Comparison of ENCODE assay signal across 8 cellular contexts in genomic region chr21:43726686-43727570, GRCh38. TPM values are rescaled to one million over a fixed set of nuclear protein-coding genes. Genes with fewer than 3 reads are reported as not detected.
DNase-seq lines count a peak whose midpoint lies in the region; ATAC-seq and TF ChIP-seq lines count a peak whose summit lies in the region.

No MANE protein-coding gene starts in this region.

- TF ChIP-seq CTCF in A673 (conservative IDR thresholded peaks at IDR 0.05; ENCODE audit: low read depth, low read length) (no peak), Loucy (conservative IDR thresholded peaks at IDR 0.05; ENCODE audit: low read length) (no peak), chondrocyte (IDR thresholded peaks at IDR 0.05) (no peak)

- peak overlapping the region; percentile 99 for H3K27ac Mint-ChIP-seq in chondrocyte (ENCODE audit: unreplicated experiment)
- peak overlapping the region; percentile 36 to 55 for H3K27ac Mint-ChIP-seq in natural killer cell treated with Interleukin-12 subunit alpha and Interleukin-12 subunit beta and Interleukin-15 and Interleukin-18, amount 100 ng/mL, for 72 hours

- H3K27ac ChIP-seq in A673 (ENCODE audit: low read depth, low read length, poor library complexity, severe bottlenecking), result peak overlapping the region; percentile 75

- H3K36me3 ChIP-seq in A673 (ENCODE audit: insufficient read depth, low read length, poor library complexity, severe bottlenecking) (peaks cover 5% of the 10 kb centered on the region), Loucy (ENCODE audit: insufficient read depth, low read length) (no peaks in the 10 kb centered on the region; the same call in 1 of the 2 replicates)

- H3K4me3 ChIP-seq in A673 (ENCODE audit: low read depth, low read length, poor library complexity, severe bottlenecking) (no peak overlapping the region), Loucy (ENCODE audit: low read length, poor library complexity, severe bottlenecking) (no peak overlapping the region)

- H3K27me3 ChIP-seq in A673 (replicated peaks; ENCODE audit: insufficient read depth, low read depth, low read length, poor library complexity), result no peaks in the 10 kb centered on the region
- H3K27me3 ChIP-seq in Loucy (ENCODE audit: insufficient read depth, low read length, poor library complexity, severe bottlenecking), result no peaks in the 10 kb centered on the region

- BruUV-seq in A673 (replicated peaks; lab: Mats Ljungman, UMichigan), result no TSS peak

- H3K9me3 ChIP-seq in A673 (ENCODE audit: low read depth, low read length, poor library complexity, severe bottlenecking), result no peaks in the 10 kb centered on the region
- no peaks in the 10 kb centered on the region for H3K9me3 ChIP-seq in Loucy (ENCODE audit: insufficient read depth, low read depth, low read length)

- no peak for ATAC-seq in natural killer cell treated with Interleukin-12 subunit alpha and Interleukin-12 subunit beta and Interleukin-15 and Interleukin-18, amount 100 ng/mL, for 72 hours
- ATAC-seq in HG02885 (IDR thresholded peaks at IDR 0.05; ENCODE audit: poor library complexity, unreplicated experiment), result no peak
- ATAC-seq in GM18520 (IDR thresholded peaks at IDR 0.05; ENCODE audit: unreplicated experiment), result no peak

- no peaks in the 10 kb centered on the region for H3K27me3 Mint-ChIP-seq in chondrocyte (ENCODE audit: low read depth)
- H3K27me3 Mint-ChIP-seq in natural killer cell treated with Interleukin-12 subunit alpha and Interleukin-12 subunit beta and Interleukin-15 and Interleukin-18, amount 100 ng/mL, for 72 hours, result no peaks in the 10 kb centered on the region

- peak overlapping the region; percentile 78 for H3K4me2 ChIP-seq in Loucy (ENCODE audit: low read depth, low read length, poor library complexity, severe bottlenecking)

- intact Hi-C loops in A673 (cut with micrococcal nuclease; ENCODE audit: unreplicated experiment), result no loop called here

- H3K4me1 Mint-ChIP-seq in chondrocyte (ENCODE audit: low read depth), result peaks cover 71% of the 10 kb centered on the region
- H3K4me1 Mint-ChIP-seq in natural killer cell treated with Interleukin-12 subunit alpha and Interleukin-12 subunit beta and Interleukin-15 and Interleukin-18, amount 100 ng/mL, for 72 hours (ENCODE audit: low read depth in 2 of 2), result peaks cover 36 to 51% of the 10 kb centered on the region in 2 donors

- H3K9me2 ChIP-seq in Loucy (replicated peaks; ENCODE audit: low read depth, low read length), result no peaks in the 10 kb centered on the region

- H3K36me3 Mint-ChIP-seq in chondrocyte (ENCODE audit: low read depth), result peaks cover 7% of the 10 kb centered on the region
- H3K36me3 Mint-ChIP-seq in natural killer cell treated with Interleukin-12 subunit alpha and Interleukin-12 subunit beta and Interleukin-15 and Interleukin-18, amount 100 ng/mL, for 72 hours, result no peaks in the 10 kb centered on the region

- DNase-seq in A673 (ENCODE audit: low spot score), result no peak
- DNase-seq in chondrocyte (ENCODE audit: low spot score), result no peak
- no peak for DNase-seq in natural killer cell treated with Interleukin-12 subunit alpha and Interleukin-12 subunit beta and Interleukin-15 and Interleukin-18, amount 100 ng/mL, for 72 hours (ENCODE audit: low spot score)
- no peak for DNase-seq in H4 (ENCODE audit: low spot score)
- no peak for DNase-seq in DMS53 (lab: John Stamatoyannopoulos, UW)

- H3K4me3 Mint-ChIP-seq in chondrocyte (ENCODE audit: unreplicated experiment), result peak overlapping the region; percentile 48
- H3K4me3 Mint-ChIP-seq in natural killer cell treated with Interleukin-12 subunit alpha and Interleukin-12 subunit beta and Interleukin-15 and Interleukin-18, amount 100 ng/mL, for 72 hours, result peak overlapping the region; percentile 84

- peaks cover 63% of the 10 kb centered on the region for H3K4me1 ChIP-seq in A673 (ENCODE audit: insufficient read depth, low read length, poor library complexity, severe bottlenecking)
- peaks cover 29% of the 10 kb centered on the region for H3K4me1 ChIP-seq in Loucy (ENCODE audit: insufficient read depth, low read length, poor library complexity, severe bottlenecking)

- peaks cover 16% of the 10 kb centered on the region for H4K20me1 ChIP-seq in Loucy (ENCODE audit: insufficient read depth, low read length, poor library complexity, severe bottlenecking)

- POLR2A ChIA-PET in A673 (lab: Charles Lee; ENCODE audit: low non-redundant PET), result no interaction called here

- peak overlapping the region; percentile 60 for H3K9ac ChIP-seq in Loucy (ENCODE audit: low read depth, low read length, poor library complexity, severe bottlenecking)

- no peaks in the 10 kb centered on the region for H3K9me3 Mint-ChIP-seq in chondrocyte (ENCODE audit: low read depth)
- no peaks in the 10 kb centered on the region for H3K9me3 Mint-ChIP-seq in natural killer cell treated with Interleukin-12 subunit alpha and Interleukin-12 subunit beta and Interleukin-15 and Interleukin-18, amount 100 ng/mL, for 72 hours

- H2AFZ ChIP-seq in Loucy (ENCODE audit: low read length), result no peak overlapping the region

- CTCF ChIA-PET in A673 (lab: Charles Lee), result no interaction called here

- H3F3A ChIP-seq in Loucy (ENCODE audit: low read depth), result peaks cover 5% of the 10 kb centered on the region; the same call in 1 of the 2 replicates

- peaks cover 70% of the 10 kb centered on the region for H3K79me2 ChIP-seq in Loucy (ENCODE audit: insufficient read depth, low read length)

RNA-seq across cellular contexts. Expression of gene PDXK, which starts 8.0 kb away (rescaled TPM):
- total RNA-seq in A673 (2021), result 114 and 116 TPM in 2 replicates
- total RNA-seq in chondrocyte, result 213 to 234 TPM (median 216 TPM) in 3 replicates
- 100 to 1,000 TPM in 1 of 2 donors, 10 to 100 TPM in 1; 98.1 to 136 TPM for total RNA-seq in natural killer cell treated with Interleukin-12 subunit alpha and Interleukin-12 subunit beta and Interleukin-15 and Interleukin-18, amount 100 ng/mL, for 72 hours
- total RNA-seq in H4 (2014; rRNA removed; shearing (Covaris generic)), result 99.6 and 107 TPM in 2 replicates

RNA-seq across cellular contexts. Expression of gene CSTB, which starts 49.2 kb away (rescaled TPM):
- 44.1 and 55.9 TPM in 2 replicates for total RNA-seq in A673 (2021)
- 56.5 to 63.6 TPM (median 57.2 TPM) in 3 replicates for total RNA-seq in chondrocyte
- 10 to 100 TPM; 15.3 to 15.4 TPM for total RNA-seq in natural killer cell treated with Interleukin-12 subunit alpha and Interleukin-12 subunit beta and Interleukin-15 and Interleukin-18, amount 100 ng/mL, for 72 hours
- total RNA-seq in H4 (2014; rRNA removed; shearing (Covaris generic)), result 20.0 and 33.8 TPM in 2 replicates
